8 cellular contexts compared by ENCODE assay signal in the genomic region with DNA sequence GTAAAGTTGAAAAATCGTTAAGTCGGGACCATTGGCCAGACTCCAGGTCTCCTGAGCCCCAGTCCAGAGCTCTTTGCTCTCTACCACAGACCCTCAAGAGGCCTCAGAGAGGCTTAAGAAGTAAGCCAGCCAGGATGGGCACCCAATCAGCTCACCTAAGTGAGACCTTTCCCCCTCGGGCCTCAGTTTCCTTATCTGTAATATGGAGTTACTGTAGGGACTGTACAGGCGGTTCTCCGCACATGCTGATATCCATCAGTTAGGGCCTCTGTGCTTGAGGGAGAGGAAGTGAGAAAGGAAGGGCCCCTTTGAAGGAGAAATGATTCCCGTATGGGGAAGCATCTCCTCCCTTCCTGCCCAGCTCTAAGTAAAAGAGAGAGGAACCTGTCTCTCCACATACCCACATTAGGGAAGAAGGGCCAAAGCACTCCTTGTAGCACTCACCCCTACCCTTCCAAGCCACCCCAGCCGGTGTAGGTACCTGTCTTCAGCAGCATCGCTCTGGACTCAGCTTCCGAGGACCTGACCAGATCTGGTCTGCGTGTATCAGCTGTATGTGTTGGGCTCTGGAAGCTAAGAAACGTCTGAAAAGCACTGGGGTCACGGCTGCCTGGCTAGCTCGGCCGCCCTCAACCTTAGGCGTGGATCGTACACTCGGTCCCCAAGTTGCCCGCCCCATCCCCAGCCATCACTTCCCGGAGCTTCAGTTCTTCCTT. TPM values are rescaled to one million over a fixed set of nuclear protein-coding genes. Genes with fewer than 3 reads are reported as not detected.
A peak's percentile ranks its signal among the peaks of the same experiment; 100 is the strongest.
DNase-seq lines count a peak whose midpoint lies in the region; ATAC-seq and TF ChIP-seq lines count a peak whose summit lies in the region.

No MANE protein-coding gene starts in this region.

- peak overlapping the region; percentile 84 to 88 for H3K27ac ChIP-seq in prostate gland

- TF ChIP-seq CTCF in WI38 (IDR thresholded peaks at IDR 0.05; ENCODE audit: low read depth, low read length) (no peak), prostate gland (IDR thresholded peaks at IDR 0.05) (no peak)

- H3K4me3 ChIP-seq in WI38 (ENCODE audit: low read depth, low read length) (peak overlapping the region; percentile 63), prostate gland (peak overlapping the region; percentile 53 to 54)

- ATAC-seq in GM18511 (IDR thresholded peaks at IDR 0.05; ENCODE audit: unreplicated experiment) = peak; percentile 28
- peak; percentile 15 for ATAC-seq in HG03095 (IDR thresholded peaks at IDR 0.05; ENCODE audit: unreplicated experiment)
- peak; percentile 3 for ATAC-seq in Right ventricle myocardium superior (ENCODE audit: poor library complexity)
- ATAC-seq in HG02571 (IDR thresholded peaks at IDR 0.05; ENCODE audit: unreplicated experiment) = no peak

- H3K27me3 ChIP-seq in prostate gland (replicated peaks; ENCODE audit: insufficient read depth) = no peaks in the 10 kb centered on the region

- intact Hi-C loops in Right ventricle myocardium superior (cut with DNase I) (no loop called here), prostate gland (cut with DNase I) (no loop called here)

- H3K36me3 ChIP-seq in prostate gland = no peaks in the 10 kb centered on the region

- peak; percentile 17 for DNase-seq in Right ventricle myocardium superior
- no peak for DNase-seq in prostate gland (ENCODE audit: low spot score)
- DNase-seq in DMS153 treated with DMSO at 0.1 percent for 48 hours (lab: John Stamatoyannopoulos, UW; ENCODE audit: unreplicated experiment) = no peak
- DNase-seq in A172 (ENCODE audit: low spot score) = no peak

- no peak for TF ChIP-seq POLR2A in prostate gland (IDR thresholded peaks at IDR 0.05)

- WGBS in prostate gland = 11% methylated on average over 19 of the region's 19 CpGs

- H3K4me1 ChIP-seq in prostate gland (replicated peaks) = peaks cover 9% of the 10 kb centered on the region

- no peaks in the 10 kb centered on the region for H3K9me3 ChIP-seq in prostate gland

RNA-seq across cellular contexts. Expression of gene NAGA, which starts 0.7 kb away (rescaled TPM):
- total RNA-seq in Right ventricle myocardium superior = 11.8 TPM
- total RNA-seq in prostate gland = 10 to 100 TPM; 41.5 to 47.1 TPM
- 11.5 and 17.7 TPM in 2 replicates for total RNA-seq in A172 (2014; rRNA removed; shearing (Covaris generic))

RNA-seq across cellular contexts. Expression of gene PHETA2, which starts 4.1 kb away (rescaled TPM):
- total RNA-seq in Right ventricle myocardium superior (4.2 TPM), prostate gland (10 to 100 TPM in 1 of 2 donors, 1 to 10 TPM in 1; 8.5 to 11.2 TPM)
- 0.07 and 0.17 TPM in 2 replicates for total RNA-seq in A172 (2014; rRNA removed; shearing (Covaris generic))

RNA-seq across cellular contexts. Expression of gene SMDT1, which starts 9.5 kb away (rescaled TPM):
- total RNA-seq in Right ventricle myocardium superior (179 TPM), prostate gland (10 to 100 TPM; 19.1 to 35.8 TPM)
- 2.9 and 6.5 TPM in 2 replicates for total RNA-seq in A172 (2014; rRNA removed; shearing (Covaris generic))

RNA-seq across cellular contexts. Expression of gene NDUFA6, which starts 20.6 kb away (rescaled TPM):
- total RNA-seq in Right ventricle myocardium superior (298 TPM), prostate gland (10 to 100 TPM; 52.9 to 53.1 TPM)
- 73.3 and 80.7 TPM in 2 replicates for total RNA-seq in A172 (2014; rRNA removed; shearing (Covaris generic))
